Comparison of ENCODE assay signal across 8 cellular contexts in genomic region chr5:112738180-112738560, GRCh38. TPM values are rescaled to one million over a fixed set of nuclear protein-coding genes. Genes with fewer than 3 reads are reported as not detected.
DNase-seq lines count a peak whose midpoint lies in the region; ATAC-seq and TF ChIP-seq lines count a peak whose summit lies in the region.

No MANE protein-coding gene starts in this region.

- peak overlapping the region; percentile 95 for H3K4me2 ChIP-seq in trophoblast cell (ENCODE audit: low read length)

- DNase-seq in AML-193 (lab: John Stamatoyannopoulos, UW) (peak; percentile 17 to 32), HT1080 (ENCODE audit: low read depth) (peak; percentile 23), cardiac muscle cell (ENCODE audit: low read depth in 1 of 2, low spot score in 1 of 2) (peak in 1 of 2 donors; percentile 6), trophoblast cell (no peak)
- peak; percentile 23 to 34 for DNase-seq in activated T-cell treated with anti-CD3 and anti-CD28 coated beads, Interleukin-2, amount 50 U/mL, for 48 hours

- no peak overlapping the region for H2BK120ac ChIP-seq in trophoblast cell (ENCODE audit: insufficient read depth, low read length, poor library complexity)

- H4K12ac ChIP-seq in trophoblast cell (ENCODE audit: low read depth, low read length) = no peak overlapping the region

- ATAC-seq in GM18868 (IDR thresholded peaks at IDR 0.05; ENCODE audit: unreplicated experiment) = peak; percentile 22
- ATAC-seq in HG03442 (IDR thresholded peaks at IDR 0.05; ENCODE audit: unreplicated experiment) = no peak
- ATAC-seq in GM21737 (IDR thresholded peaks at IDR 0.05; ENCODE audit: unreplicated experiment) = no peak

- H3K4me3 ChIP-seq in cardiac muscle cell (peak overlapping the region; percentile 51), trophoblast cell (ENCODE audit: low read depth, low read length) (no peak overlapping the region)

- H3K36me3 ChIP-seq in cardiac muscle cell = no peaks in the 10 kb centered on the region
- H3K36me3 ChIP-seq in trophoblast cell (ENCODE audit: control insufficient read depth in 1 of 2, insufficient read depth in 2 of 2, low read length in 2 of 2) = no peaks in the 10 kb centered on the region

- no peak overlapping the region for H3K23ac ChIP-seq in trophoblast cell (ENCODE audit: low read length)

- no peak overlapping the region for H4K8ac ChIP-seq in trophoblast cell (ENCODE audit: low read depth, low read length)

- H3K79me2 ChIP-seq in trophoblast cell (ENCODE audit: control insufficient read depth, insufficient read depth, low read length, poor library complexity) = no peaks in the 10 kb centered on the region

- H2BK12ac ChIP-seq in trophoblast cell (ENCODE audit: low read length) = no peak overlapping the region

- no peaks in the 10 kb centered on the region for H3K27me3 ChIP-seq in cardiac muscle cell
- H3K27me3 ChIP-seq in trophoblast cell (ENCODE audit: insufficient read depth, low read length) = no peaks in the 10 kb centered on the region

- H2AFZ ChIP-seq in trophoblast cell (ENCODE audit: insufficient read depth, low read length, poor library complexity) = no peak overlapping the region

- H3K9me3 ChIP-seq in cardiac muscle cell (ENCODE audit: low read depth) (no peaks in the 10 kb centered on the region), trophoblast cell (ENCODE audit: insufficient read depth, low read depth, low read length) (peaks cover 3% of the 10 kb centered on the region)

- H3K27ac ChIP-seq in cardiac muscle cell = no peak overlapping the region
- H3K27ac ChIP-seq in trophoblast cell (ENCODE audit: low read depth, low read length) = no peak overlapping the region

- WGBS in trophoblast cell (ENCODE audit: extremely low coverage, insufficient coverage, insufficient read length) = no CpG with 5 or more reads among the region's 5 CpGs

- H3K79me1 ChIP-seq in trophoblast cell (ENCODE audit: low read length) = peaks cover 1% of the 10 kb centered on the region

- no peak overlapping the region for H4K91ac ChIP-seq in trophoblast cell (ENCODE audit: low read depth, low read length)

- H2AK5ac ChIP-seq in trophoblast cell (ENCODE audit: low read length) = no peak overlapping the region

- H3K4ac ChIP-seq in trophoblast cell (ENCODE audit: low read depth, low read length) = no peak overlapping the region

- no peak overlapping the region for H2BK5ac ChIP-seq in trophoblast cell (ENCODE audit: low read depth, low read length, poor library complexity)

- H3K18ac ChIP-seq in trophoblast cell (ENCODE audit: low read length) = no peak overlapping the region

- no peak overlapping the region for H3K14ac ChIP-seq in trophoblast cell (ENCODE audit: low read length)

- H3K4me1 ChIP-seq in cardiac muscle cell (ENCODE audit: low read depth) (no peaks in the 10 kb centered on the region), trophoblast cell (ENCODE audit: control insufficient read depth in 1 of 2, insufficient read depth in 2 of 2, low read length in 2 of 2) (peaks cover 0 to 9% of the 10 kb centered on the region in 2 experiments)

- no peak overlapping the region for H3K9ac ChIP-seq in trophoblast cell (ENCODE audit: low read length)

- TF ChIP-seq CTCF in cardiac muscle cell (IDR thresholded peaks at IDR 0.05; ENCODE audit: low read depth, low read length) = no peak

RNA-seq across cellular contexts. Expression of gene APC, which starts 0.5 kb away (rescaled TPM):
- total RNA-seq in HT1080 (2014; rRNA removed; shearing (Covaris generic)) = 21.4 and 28.9 TPM in 2 replicates
- polyA plus RNA-seq in HT1080 (2015; cell fraction: cytosol; rRNA removed) = 4.1 and 6.2 TPM in 2 replicates
- polyA plus RNA-seq in HT1080 (2015; cell fraction: nucleus; rRNA removed) = 17.1 and 19.1 TPM in 2 replicates
- total RNA-seq in cardiac muscle cell = 38.3 and 40.1 TPM in 2 replicates
- 12.9 and 22.9 TPM in 2 replicates for polyA plus RNA-seq in cardiac muscle cell
- 10.6 and 11.3 TPM in 2 replicates for polyA plus RNA-seq in trophoblast cell (2013)

Comparison
In these comparisons a context has a peak if more than half of its experiments do, and no peak if none do; other contexts are left out.
1. DNase-seq: peak in AML-193 (2 of 2), HT1080 (single experiment) and activated T-cell treated with anti-CD3 and anti-CD28 coated beads, Interleukin-2, amount 50 U/mL, for 48 hours (2 of 2); none in trophoblast cell (0 of 2).